ENCODE assay signal across 27 cellular contexts in genomic region chr16:86990451-86990850, GRCh38.
DNase-seq lines count a peak whose midpoint lies in the region; ATAC-seq and TF ChIP-seq lines count a peak whose summit lies in the region.
"Had no signal": no experiment of that assay in that cellular context is flagged by ENCODE, and none has a peak within 500 bp of the region (broad histone marks: within the 10 kb centered on the region; RNA-seq: fewer than 3 reads in every experiment).

No MANE protein-coding gene starts in this region.

- intact Hi-C loops in psoas muscle (cut with DNase I), result no loop called here

- H3K27ac ChIP-seq in neutrophil (peak overlapping the region; percentile 33), psoas muscle (no peak overlapping the region)
- H3K27ac ChIP-seq: 22Rv1, dorsolateral prefrontal cortex, heart left ventricle, WERI-Rb-1 had no signal

- ATAC-seq in effector memory CD8-positive, alpha-beta T cell (replicated peaks), result no peak
- no peak for ATAC-seq in psoas muscle
- ATAC-seq: activated naive CD4-positive, alpha-beta T cell treated with anti-CD3 and anti-CD28 coated beads, Interleukin-2, amount 50 U/mL, for 72 hours; heart left ventricle; left lobe of liver had no signal

- H3K36me3 Mint-ChIP-seq in effector memory CD8-positive, alpha-beta T cell (ENCODE audit: insufficient read depth), result peaks cover 2% of the 10 kb centered on the region
- H3K36me3 Mint-ChIP-seq: activated naive CD4-positive, alpha-beta T cell treated with anti-CD3 and anti-CD28 coated beads, Interleukin-2, amount 50 U/mL, for 72 hours; naive B cell; type B pancreatic cell had no signal

- DNase-seq in NOMO-1 treated with DMSO at 0.1 percent for 48 hours (lab: John Stamatoyannopoulos, UW; ENCODE audit: unreplicated experiment) (peak; percentile 11), NOMO-1 treated with dmso at 0.1 percent for 144 hours (lab: John Stamatoyannopoulos, UW; ENCODE audit: unreplicated experiment) (no peak), nucleus accumbens (lab: John Stamatoyannopoulos, UW) (no peak), psoas muscle (no peak), NCI-H446 treated with DMSO at 0.1 percent for 48 hours (lab: John Stamatoyannopoulos, UW) (no peak)
- no peak for DNase-seq in effector memory CD8-positive, alpha-beta T cell
- DNase-seq: activated CD4-positive, alpha-beta T cell treated with anti-CD3 and anti-CD28 coated beads, Interleukin-2, amount 50 U/mL, for 4 hours; caudate nucleus; dorsolateral prefrontal cortex; GDM1; GOT3; heart left ventricle; naive B cell; NCI-H1048; NCI-H187; NCI-H2171 treated with DMSO at 0.1 percent for 48 hours; posterior cingulate gyrus; stimulated activated CD8-positive, alpha-beta memory T cell treated with anti-CD3 and anti-CD28 coated beads, Interleukin-4, amount 100 ng/mL, for 48 hours; T-helper 9 cell; WERI-Rb-1 had no signal

- no peak overlapping the region for H3K9ac ChIP-seq in Loucy (ENCODE audit: low read depth, low read length, poor library complexity, severe bottlenecking)

- no peaks in the 10 kb centered on the region for H3K9me3 ChIP-seq in Loucy (ENCODE audit: insufficient read depth, low read depth, low read length)
- no peaks in the 10 kb centered on the region for H3K9me3 ChIP-seq in neutrophil
- no peaks in the 10 kb centered on the region for H3K9me3 ChIP-seq in psoas muscle
- H3K9me3 ChIP-seq: heart left ventricle had no signal

- no peaks in the 10 kb centered on the region for H4K20me1 ChIP-seq in Loucy (ENCODE audit: insufficient read depth, low read length, poor library complexity, severe bottlenecking)

- H3K4me3 ChIP-seq in Loucy (ENCODE audit: low read length, poor library complexity, severe bottlenecking) (peak overlapping the region; percentile 7), neutrophil (ENCODE audit: low read depth in 1 of 2, low read length in 1 of 2) (peak overlapping the region in 1 of 2 experiments; percentile 9), psoas muscle (no peak overlapping the region)
- H3K4me3 ChIP-seq: dorsolateral prefrontal cortex, heart left ventricle had no signal

- no peaks in the 10 kb centered on the region for H3K9me3 Mint-ChIP-seq in effector memory CD8-positive, alpha-beta T cell
- H3K9me3 Mint-ChIP-seq: activated T-helper 2 cell treated with anti-CD3 and anti-CD28 coated beads, Interferon-gamma antibody, Interleukin-2, Interleukin-4, amounts not matched to agents 10 μg/mL and 5 μg/mL and 100 μg/mL, durations not matched to agents 14 hours and 24 hours and 36 hours; type B pancreatic cell had no signal

- H3K27me3 Mint-ChIP-seq in effector memory CD8-positive, alpha-beta T cell, result peaks cover 38 to 64% of the 10 kb centered on the region in 2 donors

- H3K79me2 ChIP-seq in Loucy (ENCODE audit: insufficient read depth, low read length), result no peaks in the 10 kb centered on the region

- no peak overlapping the region for H3K27ac Mint-ChIP-seq in effector memory CD8-positive, alpha-beta T cell
- H3K27ac Mint-ChIP-seq: activated naive CD4-positive, alpha-beta T cell treated with anti-CD3 and anti-CD28 coated beads, Interleukin-2, amount 50 U/mL, for 72 hours; activated T-helper 2 cell treated with anti-CD3 and anti-CD28 coated beads, Interferon-gamma antibody, Interleukin-2, Interleukin-4, amounts not matched to agents 10 μg/mL and 5 μg/mL and 100 μg/mL, durations not matched to agents 14 hours and 24 hours and 36 hours; type B pancreatic cell had no signal

- no peaks in the 10 kb centered on the region for H3K9me2 ChIP-seq in Loucy (replicated peaks; ENCODE audit: low read depth, low read length)

- TF ChIP-seq CTCF in Loucy (conservative IDR thresholded peaks at IDR 0.05; ENCODE audit: low read length) (no peak), neutrophil (IDR thresholded peaks at IDR 0.05) (no peak), psoas muscle (IDR thresholded peaks at IDR 0.05) (no peak)

- peak overlapping the region; percentile 1 to 9 for H3K4me3 Mint-ChIP-seq in effector memory CD8-positive, alpha-beta T cell
- H3K4me3 Mint-ChIP-seq: type B pancreatic cell had no signal

- peaks cover 4 to 8% of the 10 kb centered on the region in 2 donors for H3K4me1 Mint-ChIP-seq in effector memory CD8-positive, alpha-beta T cell (ENCODE audit: low read depth in 2 of 2)

- H3F3A ChIP-seq in Loucy (ENCODE audit: low read depth), result peaks cover 2% of the 10 kb centered on the region; the same call in 1 of the 2 replicates

- H2AFZ ChIP-seq in Loucy (ENCODE audit: low read length), result peak overlapping the region; percentile 75

- 57 to 64% (median 59%) methylated on average over 9 of the region's 9 CpGs for WGBS in psoas muscle, 3 donors

- H3K4me1 ChIP-seq in Loucy (ENCODE audit: insufficient read depth, low read length, poor library complexity, severe bottlenecking) (peaks cover 19% of the 10 kb centered on the region), neutrophil (ENCODE audit: control insufficient read depth in 1 of 2, insufficient read depth in 1 of 2, low read depth in 1 of 2, low read length in 1 of 2) (peaks cover 54 to 67% of the 10 kb centered on the region in 2 experiments), psoas muscle (no peaks in the 10 kb centered on the region)

- H3K4me2 ChIP-seq in Loucy (ENCODE audit: low read depth, low read length, poor library complexity, severe bottlenecking), result peak overlapping the region; percentile 59

- H3K36me3 ChIP-seq in Loucy (ENCODE audit: insufficient read depth, low read length), result no peaks in the 10 kb centered on the region
- no peaks in the 10 kb centered on the region for H3K36me3 ChIP-seq in neutrophil
- no peaks in the 10 kb centered on the region for H3K36me3 ChIP-seq in psoas muscle (ENCODE audit: insufficient read depth in 1 of 2, low read depth in 1 of 2)
- H3K36me3 ChIP-seq: heart left ventricle, WERI-Rb-1 had no signal

- H3K27me3 ChIP-seq in Loucy (ENCODE audit: insufficient read depth, low read length, poor library complexity, severe bottlenecking) (no peaks in the 10 kb centered on the region), neutrophil (peaks cover 4% of the 10 kb centered on the region), psoas muscle (ENCODE audit: insufficient read depth in 3 of 3, low read length in 2 of 3) (peaks cover 0 to 51% (median 4%) of the 10 kb centered on the region in 3 donors)
